ENCODE assay signal across 8 cellular contexts in genomic region chr2:105812180-105813044, GRCh38.
A peak's percentile ranks its signal among the peaks of the same experiment; 100 is the strongest.
DNase-seq lines count a peak whose midpoint lies in the region; TF ChIP-seq lines count a peak whose summit lies in the region.

No MANE protein-coding gene starts in this region.

- 0 out of 2 replicates have a peak, but pooled peaks cover 6% of the 10 kb centered on the region for H4K20me1 ChIP-seq in GM23248 (ENCODE audit: insufficient read depth)

- no peak overlapping the region for H3K4me3 Mint-ChIP-seq in activated naive CD4-positive, alpha-beta T cell treated with anti-CD3 and anti-CD28 coated beads for 36 hours

- H3K4me1 ChIP-seq in GM23248 (ENCODE audit: insufficient read depth) (peaks cover 6% of the 10 kb centered on the region; the same call in 1 of the 2 replicates), esophagus squamous epithelium (peaks cover 31 to 84% (median 55%) of the 10 kb centered on the region in 3 donors), prostate gland (replicated peaks) (no peaks in the 10 kb centered on the region)

- H3K4me2 ChIP-seq in GM23248 (ENCODE audit: unreplicated experiment) = no peak overlapping the region

- in situ Hi-C loops in GM23248 (cut with MboI) = no loop called here

- H3K27me3 ChIP-seq in GM23248 (replicated peaks; ENCODE audit: insufficient read depth) (no peaks in the 10 kb centered on the region), esophagus squamous epithelium (no peaks in the 10 kb centered on the region), prostate gland (replicated peaks; ENCODE audit: insufficient read depth) (no peaks in the 10 kb centered on the region)

- no peak for TF ChIP-seq CTCF in esophagus squamous epithelium (IDR thresholded peaks at IDR 0.05)
- TF ChIP-seq CTCF in prostate gland (IDR thresholded peaks at IDR 0.05) = no peak

- no peak overlapping the region for H2AFZ ChIP-seq in GM23248

- H3K4me1 Mint-ChIP-seq in activated naive CD4-positive, alpha-beta T cell treated with anti-CD3 and anti-CD28 coated beads for 36 hours (ENCODE audit: low read depth) = peaks cover 81% of the 10 kb centered on the region

- 61 to 67% methylated on average over 12 of the region's 12 CpGs for WGBS in GM23248 (ENCODE audit: low coverage in 1 of 2, low lambda C conversion rate in 2 of 2, missing lambda C conversion rate in 2 of 2), 2 experiments
- WGBS in esophagus squamous epithelium, 2 donors = 47 to 68% methylated on average over 8 to 12 of the region's 12 CpGs
- 38% methylated on average over 12 of the region's 12 CpGs for WGBS in prostate gland

- no peaks in the 10 kb centered on the region for H3K27me3 Mint-ChIP-seq in activated naive CD4-positive, alpha-beta T cell treated with anti-CD3 and anti-CD28 coated beads for 36 hours (ENCODE audit: low read depth)

- peaks cover 82% of the 10 kb centered on the region for H3K79me2 ChIP-seq in GM23248 (ENCODE audit: insufficient read depth)

- H3K36me3 Mint-ChIP-seq in activated naive CD4-positive, alpha-beta T cell treated with anti-CD3 and anti-CD28 coated beads for 36 hours (ENCODE audit: low read depth) = peaks cover 35% of the 10 kb centered on the region

- H3F3A ChIP-seq in GM23248 (ENCODE audit: insufficient read depth) = no peaks in the 10 kb centered on the region

- H3K9me2 ChIP-seq in GM23248 (ENCODE audit: insufficient read depth) = no peaks in the 10 kb centered on the region

- H3K9me3 Mint-ChIP-seq in activated naive CD4-positive, alpha-beta T cell treated with anti-CD3 and anti-CD28 coated beads for 36 hours = no peaks in the 10 kb centered on the region

- intact Hi-C loops in esophagus squamous epithelium (cut with DNase I) (no loop called here), prostate gland (cut with DNase I) (no loop called here)
- intact Hi-C loops in activated naive CD4-positive, alpha-beta T cell treated with anti-CD3 and anti-CD28 coated beads for 36 hours (cut with micrococcal nuclease) = no loop called here

- H3K9ac ChIP-seq in GM23248 = no peak overlapping the region

- H3K36me3 ChIP-seq in GM23248 (ENCODE audit: low read depth) (no peaks in the 10 kb centered on the region), esophagus squamous epithelium (peaks cover 0 to 10% (median 7%) of the 10 kb centered on the region in 3 donors), prostate gland (no peaks in the 10 kb centered on the region)

- no peaks in the 10 kb centered on the region for H3K9me3 ChIP-seq in GM23248 (ENCODE audit: low read depth)
- no peaks in the 10 kb centered on the region for H3K9me3 ChIP-seq in esophagus squamous epithelium
- H3K9me3 ChIP-seq in prostate gland = no peaks in the 10 kb centered on the region

- DNase-seq in NCI-H2227 (lab: John Stamatoyannopoulos, UW; ENCODE audit: unreplicated experiment) (peak; percentile 7), NCI-H2227 treated with DMSO at 0.1 percent for 48 hours (lab: John Stamatoyannopoulos, UW) (no peak), GM23248 (peak; percentile 32), NCI-H2107 (lab: John Stamatoyannopoulos, UW) (peak; percentile 47), esophagus squamous epithelium (lab: John Stamatoyannopoulos, UW) (no peak), pons (ENCODE audit: low spot score) (peak; percentile 65), prostate gland (ENCODE audit: low spot score) (no peak)
- DNase-seq in activated naive CD4-positive, alpha-beta T cell treated with anti-CD3 and anti-CD28 coated beads for 36 hours = no peak

- TF ChIP-seq POLR2A in esophagus squamous epithelium (IDR thresholded peaks at IDR 0.05) (no peak), prostate gland (IDR thresholded peaks at IDR 0.05) (no peak)

- H3K27ac ChIP-seq in GM23248 = no peak overlapping the region
- H3K27ac ChIP-seq in esophagus squamous epithelium = peak overlapping the region; percentile 63 to 75 (median 71)
- no peak overlapping the region for H3K27ac ChIP-seq in prostate gland

- CTCF ChIA-PET in activated naive CD4-positive, alpha-beta T cell treated with anti-CD3 and anti-CD28 coated beads for 36 hours (lab: Charles Lee) = interaction anchor here (0.6 kb wide), 1 partner anchor 26 kb away, joined by 4 read pairs; no protein-coding TSS in a partner anchor

- H3K4me3 ChIP-seq in GM23248 (no peak overlapping the region), esophagus squamous epithelium (peak overlapping the region in 1 of 4 donors; percentile 16), prostate gland (no peak overlapping the region)

- H3K27ac Mint-ChIP-seq in activated naive CD4-positive, alpha-beta T cell treated with anti-CD3 and anti-CD28 coated beads for 36 hours = no peak overlapping the region

Comparison
In these comparisons a context has a peak if more than half of its experiments do, and no peak if none do; other contexts are left out.
1. DNase-seq: peak in NCI-H2227 (single experiment), GM23248 (single experiment), NCI-H2107 (single experiment) and pons (single experiment); none in NCI-H2227 treated with DMSO at 0.1 percent for 48 hours (single experiment), esophagus squamous epithelium (single experiment), prostate gland (single experiment) and activated naive CD4-positive, alpha-beta T cell treated with anti-CD3 and anti-CD28 coated beads for 36 hours (single experiment).
2. H3K27ac ChIP-seq: peak in esophagus squamous epithelium (4 of 4); none in GM23248 (single experiment) and prostate gland (0 of 2).